In the genomic region with DNA sequence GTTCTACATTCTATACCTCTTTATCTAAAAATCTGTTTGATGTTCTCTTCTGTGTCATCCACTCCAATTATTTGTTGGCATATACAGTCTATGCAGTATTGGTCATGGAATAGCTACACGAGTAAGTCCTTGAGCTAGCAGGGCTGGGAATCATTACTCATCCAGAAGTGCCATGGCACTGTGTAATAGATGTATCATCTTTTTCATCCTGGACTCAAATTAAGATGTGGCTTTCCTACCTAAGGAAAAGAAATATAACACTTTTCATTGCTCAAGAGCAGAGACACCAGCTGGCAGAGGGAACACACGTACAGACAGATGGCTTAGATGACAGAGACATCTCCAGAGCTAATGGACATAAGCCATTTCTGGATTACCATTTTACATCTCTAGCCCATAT, we compare ENCODE assay signal across 1 cellular context.
TF ChIP-seq lines count a peak whose summit lies in the region.

No MANE protein-coding gene starts in this region.

TF ChIP-seq in GM23338, 12 proteins besides CTCF, POLR2A, EP300 and RAD21 (continued from another document):
- TF ChIP-seq, protein P1, sequence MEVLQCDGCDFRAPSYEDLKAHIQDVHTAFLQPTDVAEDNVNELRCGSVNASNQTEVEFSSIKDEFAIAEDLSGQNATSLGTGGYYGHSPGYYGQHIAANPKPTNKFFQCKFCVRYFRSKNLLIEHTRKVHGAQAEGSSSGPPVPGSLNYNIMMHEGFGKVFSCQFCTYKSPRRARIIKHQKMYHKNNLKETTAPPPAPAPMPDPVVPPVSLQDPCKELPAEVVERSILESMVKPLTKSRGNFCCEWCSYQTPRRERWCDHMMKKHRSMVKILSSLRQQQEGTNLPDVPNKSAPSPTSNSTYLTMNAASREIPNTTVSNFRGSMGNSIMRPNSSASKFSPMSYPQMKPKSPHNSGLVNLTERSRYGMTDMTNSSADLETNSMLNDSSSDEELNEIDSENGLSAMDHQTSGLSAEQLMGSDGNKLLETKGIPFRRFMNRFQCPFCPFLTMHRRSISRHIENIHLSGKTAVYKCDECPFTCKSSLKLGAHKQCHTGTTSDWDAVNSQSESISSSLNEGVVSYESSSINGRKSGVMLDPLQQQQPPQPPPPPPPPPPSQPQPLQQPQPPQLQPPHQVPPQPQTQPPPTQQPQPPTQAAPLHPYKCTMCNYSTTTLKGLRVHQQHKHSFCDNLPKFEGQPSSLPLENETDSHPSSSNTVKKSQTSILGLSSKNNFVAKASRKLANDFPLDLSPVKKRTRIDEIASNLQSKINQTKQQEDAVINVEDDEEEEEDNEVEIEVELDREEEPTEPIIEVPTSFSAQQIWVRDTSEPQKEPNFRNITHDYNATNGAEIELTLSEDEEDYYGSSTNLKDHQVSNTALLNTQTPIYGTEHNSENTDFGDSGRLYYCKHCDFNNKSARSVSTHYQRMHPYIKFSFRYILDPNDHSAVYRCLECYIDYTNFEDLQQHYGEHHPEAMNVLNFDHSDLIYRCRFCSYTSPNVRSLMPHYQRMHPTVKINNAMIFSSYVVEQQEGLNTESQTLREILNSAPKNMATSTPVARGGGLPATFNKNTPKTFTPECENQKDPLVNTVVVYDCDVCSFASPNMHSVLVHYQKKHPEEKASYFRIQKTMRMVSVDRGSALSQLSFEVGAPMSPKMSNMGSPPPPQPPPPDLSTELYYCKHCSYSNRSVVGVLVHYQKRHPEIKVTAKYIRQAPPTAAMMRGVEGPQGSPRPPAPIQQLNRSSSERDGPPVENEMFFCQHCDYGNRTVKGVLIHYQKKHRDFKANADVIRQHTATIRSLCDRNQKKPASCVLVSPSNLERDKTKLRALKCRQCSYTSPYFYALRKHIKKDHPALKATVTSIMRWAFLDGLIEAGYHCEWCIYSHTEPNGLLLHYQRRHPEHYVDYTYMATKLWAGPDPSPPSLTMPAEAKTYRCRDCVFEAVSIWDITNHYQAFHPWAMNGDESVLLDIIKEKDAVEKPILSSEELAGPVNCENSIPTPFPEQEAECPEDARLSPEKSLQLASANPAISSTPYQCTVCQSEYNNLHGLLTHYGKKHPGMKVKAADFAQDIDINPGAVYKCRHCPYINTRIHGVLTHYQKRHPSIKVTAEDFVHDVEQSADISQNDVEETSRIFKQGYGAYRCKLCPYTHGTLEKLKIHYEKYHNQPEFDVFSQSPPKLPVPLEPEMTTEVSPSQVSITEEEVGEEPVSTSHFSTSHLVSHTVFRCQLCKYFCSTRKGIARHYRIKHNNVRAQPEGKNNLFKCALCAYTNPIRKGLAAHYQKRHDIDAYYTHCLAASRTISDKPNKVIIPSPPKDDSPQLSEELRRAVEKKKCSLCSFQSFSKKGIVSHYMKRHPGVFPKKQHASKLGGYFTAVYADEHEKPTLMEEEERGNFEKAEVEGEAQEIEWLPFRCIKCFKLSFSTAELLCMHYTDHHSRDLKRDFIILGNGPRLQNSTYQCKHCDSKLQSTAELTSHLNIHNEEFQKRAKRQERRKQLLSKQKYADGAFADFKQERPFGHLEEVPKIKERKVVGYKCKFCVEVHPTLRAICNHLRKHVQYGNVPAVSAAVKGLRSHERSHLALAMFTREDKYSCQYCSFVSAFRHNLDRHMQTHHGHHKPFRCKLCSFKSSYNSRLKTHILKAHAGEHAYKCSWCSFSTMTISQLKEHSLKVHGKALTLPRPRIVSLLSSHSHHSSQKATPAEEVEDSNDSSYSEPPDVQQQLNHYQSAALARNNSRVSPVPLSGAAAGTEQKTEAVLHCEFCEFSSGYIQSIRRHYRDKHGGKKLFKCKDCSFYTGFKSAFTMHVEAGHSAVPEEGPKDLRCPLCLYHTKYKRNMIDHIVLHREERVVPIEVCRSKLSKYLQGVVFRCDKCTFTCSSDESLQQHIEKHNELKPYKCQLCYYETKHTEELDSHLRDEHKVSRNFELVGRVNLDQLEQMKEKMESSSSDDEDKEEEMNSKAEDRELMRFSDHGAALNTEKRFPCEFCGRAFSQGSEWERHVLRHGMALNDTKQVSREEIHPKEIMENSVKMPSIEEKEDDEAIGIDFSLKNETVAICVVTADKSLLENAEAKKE (CRISPR knock-in tag; IDR thresholded peaks at IDR 0.05), result no peak
- TF ChIP-seq NANOG (IDR thresholded peaks at IDR 0.05; ENCODE audit: borderline replicate concordance), result no peak
- TF ChIP-seq, protein P2, sequence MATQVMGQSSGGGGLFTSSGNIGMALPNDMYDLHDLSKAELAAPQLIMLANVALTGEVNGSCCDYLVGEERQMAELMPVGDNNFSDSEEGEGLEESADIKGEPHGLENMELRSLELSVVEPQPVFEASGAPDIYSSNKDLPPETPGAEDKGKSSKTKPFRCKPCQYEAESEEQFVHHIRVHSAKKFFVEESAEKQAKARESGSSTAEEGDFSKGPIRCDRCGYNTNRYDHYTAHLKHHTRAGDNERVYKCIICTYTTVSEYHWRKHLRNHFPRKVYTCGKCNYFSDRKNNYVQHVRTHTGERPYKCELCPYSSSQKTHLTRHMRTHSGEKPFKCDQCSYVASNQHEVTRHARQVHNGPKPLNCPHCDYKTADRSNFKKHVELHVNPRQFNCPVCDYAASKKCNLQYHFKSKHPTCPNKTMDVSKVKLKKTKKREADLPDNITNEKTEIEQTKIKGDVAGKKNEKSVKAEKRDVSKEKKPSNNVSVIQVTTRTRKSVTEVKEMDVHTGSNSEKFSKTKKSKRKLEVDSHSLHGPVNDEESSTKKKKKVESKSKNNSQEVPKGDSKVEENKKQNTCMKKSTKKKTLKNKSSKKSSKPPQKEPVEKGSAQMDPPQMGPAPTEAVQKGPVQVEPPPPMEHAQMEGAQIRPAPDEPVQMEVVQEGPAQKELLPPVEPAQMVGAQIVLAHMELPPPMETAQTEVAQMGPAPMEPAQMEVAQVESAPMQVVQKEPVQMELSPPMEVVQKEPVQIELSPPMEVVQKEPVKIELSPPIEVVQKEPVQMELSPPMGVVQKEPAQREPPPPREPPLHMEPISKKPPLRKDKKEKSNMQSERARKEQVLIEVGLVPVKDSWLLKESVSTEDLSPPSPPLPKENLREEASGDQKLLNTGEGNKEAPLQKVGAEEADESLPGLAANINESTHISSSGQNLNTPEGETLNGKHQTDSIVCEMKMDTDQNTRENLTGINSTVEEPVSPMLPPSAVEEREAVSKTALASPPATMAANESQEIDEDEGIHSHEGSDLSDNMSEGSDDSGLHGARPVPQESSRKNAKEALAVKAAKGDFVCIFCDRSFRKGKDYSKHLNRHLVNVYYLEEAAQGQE (IDR thresholded peaks at IDR 0.05; ENCODE audit: unreplicated experiment), result no peak
- no peak for TF ChIP-seq STAT1 (IDR thresholded peaks at IDR 0.05; ENCODE audit: unreplicated experiment)
